In the genomic region with DNA sequence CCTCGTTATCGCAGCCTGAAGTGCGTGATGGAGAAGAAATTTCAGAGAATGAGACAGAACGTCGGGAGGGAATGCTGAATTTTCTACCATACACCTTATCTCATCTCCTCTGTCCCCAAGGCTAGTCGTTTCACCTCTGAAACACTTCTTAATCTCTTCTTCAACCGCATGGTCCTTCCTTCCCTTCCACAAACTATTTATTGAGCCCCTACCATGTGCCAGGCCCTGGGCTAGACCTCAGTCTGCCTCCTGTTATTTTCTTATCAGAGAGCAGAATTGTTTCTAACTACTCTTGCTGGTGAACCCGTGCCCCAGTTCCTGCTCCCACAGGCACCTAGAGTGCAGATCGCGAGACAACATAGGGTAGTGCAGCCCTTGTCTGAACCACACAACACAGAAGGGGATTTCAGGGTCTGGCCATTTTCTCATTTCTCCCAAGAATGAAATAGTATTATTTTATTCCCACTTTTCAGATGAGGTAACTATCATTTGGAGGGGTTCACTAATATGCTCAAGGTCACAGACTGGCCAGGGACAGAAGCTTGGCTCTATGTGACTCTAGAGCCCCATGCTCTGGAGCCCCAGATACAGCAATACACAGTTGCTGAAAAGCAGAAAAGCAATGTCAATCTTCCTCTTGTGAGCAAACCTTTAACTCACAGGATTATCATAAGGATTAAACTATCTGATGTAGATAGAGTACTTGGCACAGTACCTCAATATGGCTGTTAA, we compare ENCODE assay signal across 1 cellular context.
TF ChIP-seq lines count a peak whose summit lies in the region.

No MANE protein-coding gene starts in this region.

TF ChIP-seq in K562, 482 proteins besides CTCF, POLR2A, EP300 and RAD21 (continued from another document and continues in another):
- TF ChIP-seq RERE (CRISPR knock-in tag; IDR thresholded peaks at IDR 0.05; ENCODE audit: borderline replicate concordance) (no peak), PKNOX1 (IDR thresholded peaks at IDR 0.05) (0 out of 2 replicates have a peak, but pooled peaks have one; percentile 24), SNIP1 (IDR thresholded peaks at IDR 0.05; ENCODE audit: low read depth) (no peak), SMARCB1 (IDR thresholded peaks at IDR 0.05; ENCODE audit: insufficient read length, low read depth) (peak; percentile 84), POLR2G (IDR thresholded peaks at IDR 0.05; ENCODE audit: low read depth, low read length) (no peak), MTA1 (IDR thresholded peaks at IDR 0.05; ENCODE audit: borderline replicate concordance) (0 out of 2 replicates have a peak, but pooled peaks have one; percentile 12), ARNT (IDR thresholded peaks at IDR 0.05) (peak in 1 of 2 experiments; percentile 98; a peak in 1 of 4 replicates), SETDB1 (IDR thresholded peaks at IDR 0.05; ENCODE audit: low read length) (no peak), DNMT1 (IDR thresholded peaks at IDR 0.05) (peak; percentile 54; the same call in 1 of the 2 replicates), CBX5 (IDR thresholded peaks at IDR 0.05; ENCODE audit: borderline replicate concordance, low read depth) (no peak), HDAC2 (IDR thresholded peaks at IDR 0.05) (peak; percentile 24; the same call in 1 of the 2 replicates), BMI1 (IDR thresholded peaks at IDR 0.05; ENCODE audit: low read length) (no peak), STAT5A (IDR thresholded peaks at IDR 0.05; ENCODE audit: borderline replicate concordance, low read length) (no peak), ARID2 (IDR thresholded peaks at IDR 0.05) (peak; percentile 27; the same call in 1 of the 2 replicates), MYC (IDR thresholded peaks at IDR 0.05; ENCODE audit: low read depth, low read length) (peak; percentile 60; the same call in 1 of the 2 replicates), MYC (CRISPR knock-in tag; IDR thresholded peaks at IDR 0.05; ENCODE audit: borderline replicate concordance, low read depth) (no peak), LCOR (CRISPR knock-in tag; IDR thresholded peaks at IDR 0.05) (no peak), SMARCA4 (IDR thresholded peaks at IDR 0.05) (peak; percentile 75), TBP (optimal IDR thresholded peaks at IDR 0.05; ENCODE audit: low read depth, low read length) (no peak), NCOA4 (IDR thresholded peaks at IDR 0.05; ENCODE audit: partially characterized antibody) (no peak), CHD2 (IDR thresholded peaks at IDR 0.05; ENCODE audit: low read depth, low read length) (peak; percentile 52; the same call in 1 of the 2 replicates), NFE2L1 (tag; IDR thresholded peaks at IDR 0.05; ENCODE audit: borderline replicate concordance, low read depth) (no peak), OTX1 (CRISPR knock-in tag; IDR thresholded peaks at IDR 0.05) (0 out of 2 replicates have a peak, but pooled peaks have one; percentile 37), NR2C2 (CRISPR knock-in tag; IDR thresholded peaks at IDR 0.05) (no peak), NR2C2 (tag; IDR thresholded peaks at IDR 0.05) (0 out of 2 replicates have a peak, but pooled peaks have one; percentile 7), E2F8 (IDR thresholded peaks at IDR 0.05; ENCODE audit: low read depth, partially characterized antibody) (peak; percentile 43), BCOR (IDR thresholded peaks at IDR 0.05) (peak; percentile 46; the same call in 1 of the 2 replicates), ARID1B (IDR thresholded peaks at IDR 0.05) (peak; percentile 39; the same call in 1 of the 2 replicates), HDAC1 (IDR thresholded peaks at IDR 0.05) (peak in 1 of 2 experiments; percentile 56; a peak in 2 of 4 replicates), ETV5 (CRISPR knock-in tag; IDR thresholded peaks at IDR 0.05; ENCODE audit: low read depth) (0 out of 2 replicates have a peak, but pooled peaks have one; percentile 9), TCFL5 (CRISPR knock-in tag; conservative IDR thresholded peaks at IDR 0.05) (no peak), MNT (conservative IDR thresholded peaks at IDR 0.05) (peak in 1 of 2 experiments; percentile 11; a peak in 2 of 4 replicates), TRIM28 (IDR thresholded peaks at IDR 0.05) (0 out of 2 replicates have a peak, but pooled peaks have one; percentile 40), RCOR1 (IDR thresholded peaks at IDR 0.05; ENCODE audit: borderline replicate concordance in 1 of 2, low read depth in 2 of 2, low read length in 2 of 2) (0 out of 4 replicates have a peak, but pooled peaks of 1 of the 2 experiments have one; percentile 24), ZNF445 (CRISPR knock-in tag; IDR thresholded peaks at IDR 0.05; ENCODE audit: low read depth) (no peak), TEAD1 (CRISPR knock-in tag; IDR thresholded peaks at IDR 0.05) (peak in 1 of 2 experiments; percentile 42; a peak in 1 of 4 replicates), ZSCAN29 (IDR thresholded peaks at IDR 0.05) (peak; percentile 56; the same call in 1 of the 2 replicates), BRD9 (IDR thresholded peaks at IDR 0.05; ENCODE audit: low read depth, partially characterized antibody) (peak; percentile 53), GATA2 (CRISPR knock-in tag; IDR thresholded peaks at IDR 0.05) (peak; percentile 69), KAT8 (IDR thresholded peaks at IDR 0.05; ENCODE audit: low read depth) (no peak)
- TF ChIP-seq, protein P1, sequence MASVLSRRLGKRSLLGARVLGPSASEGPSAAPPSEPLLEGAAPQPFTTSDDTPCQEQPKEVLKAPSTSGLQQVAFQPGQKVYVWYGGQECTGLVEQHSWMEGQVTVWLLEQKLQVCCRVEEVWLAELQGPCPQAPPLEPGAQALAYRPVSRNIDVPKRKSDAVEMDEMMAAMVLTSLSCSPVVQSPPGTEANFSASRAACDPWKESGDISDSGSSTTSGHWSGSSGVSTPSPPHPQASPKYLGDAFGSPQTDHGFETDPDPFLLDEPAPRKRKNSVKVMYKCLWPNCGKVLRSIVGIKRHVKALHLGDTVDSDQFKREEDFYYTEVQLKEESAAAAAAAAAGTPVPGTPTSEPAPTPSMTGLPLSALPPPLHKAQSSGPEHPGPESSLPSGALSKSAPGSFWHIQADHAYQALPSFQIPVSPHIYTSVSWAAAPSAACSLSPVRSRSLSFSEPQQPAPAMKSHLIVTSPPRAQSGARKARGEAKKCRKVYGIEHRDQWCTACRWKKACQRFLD (CRISPR knock-in tag; IDR thresholded peaks at IDR 0.05) = 0 out of 2 replicates have a peak, but pooled peaks have one; percentile 3
- TF ChIP-seq, protein P2, sequence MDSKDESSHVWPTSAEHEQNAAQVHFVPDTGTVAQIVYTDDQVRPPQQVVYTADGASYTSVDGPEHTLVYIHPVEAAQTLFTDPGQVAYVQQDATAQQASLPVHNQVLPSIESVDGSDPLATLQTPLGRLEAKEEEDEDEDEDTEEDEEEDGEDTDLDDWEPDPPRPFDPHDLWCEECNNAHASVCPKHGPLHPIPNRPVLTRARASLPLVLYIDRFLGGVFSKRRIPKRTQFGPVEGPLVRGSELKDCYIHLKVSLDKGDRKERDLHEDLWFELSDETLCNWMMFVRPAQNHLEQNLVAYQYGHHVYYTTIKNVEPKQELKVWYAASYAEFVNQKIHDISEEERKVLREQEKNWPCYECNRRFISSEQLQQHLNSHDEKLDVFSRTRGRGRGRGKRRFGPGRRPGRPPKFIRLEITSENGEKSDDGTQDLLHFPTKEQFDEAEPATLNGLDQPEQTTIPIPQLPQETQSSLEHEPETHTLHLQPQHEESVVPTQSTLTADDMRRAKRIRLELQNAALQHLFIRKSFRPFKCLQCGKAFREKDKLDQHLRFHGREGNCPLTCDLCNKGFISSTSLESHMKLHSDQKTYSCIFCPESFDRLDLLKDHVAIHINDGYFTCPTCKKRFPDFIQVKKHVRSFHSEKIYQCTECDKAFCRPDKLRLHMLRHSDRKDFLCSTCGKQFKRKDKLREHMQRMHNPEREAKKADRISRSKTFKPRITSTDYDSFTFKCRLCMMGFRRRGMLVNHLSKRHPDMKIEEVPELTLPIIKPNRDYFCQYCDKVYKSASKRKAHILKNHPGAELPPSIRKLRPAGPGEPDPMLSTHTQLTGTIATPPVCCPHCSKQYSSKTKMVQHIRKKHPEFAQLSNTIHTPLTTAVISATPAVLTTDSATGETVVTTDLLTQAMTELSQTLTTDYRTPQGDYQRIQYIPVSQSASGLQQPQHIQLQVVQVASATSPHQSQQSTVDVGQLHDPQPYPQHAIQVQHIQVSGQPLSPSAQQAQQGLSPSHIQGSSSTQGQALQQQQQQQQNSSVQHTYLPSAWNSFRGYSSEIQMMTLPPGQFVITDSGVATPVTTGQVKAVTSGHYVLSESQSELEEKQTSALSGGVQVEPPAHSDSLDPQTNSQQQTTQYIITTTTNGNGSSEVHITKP (IDR thresholded peaks at IDR 0.05; ENCODE audit: partially characterized antibody) = peak; percentile 71
- TF ChIP-seq, protein P3, sequence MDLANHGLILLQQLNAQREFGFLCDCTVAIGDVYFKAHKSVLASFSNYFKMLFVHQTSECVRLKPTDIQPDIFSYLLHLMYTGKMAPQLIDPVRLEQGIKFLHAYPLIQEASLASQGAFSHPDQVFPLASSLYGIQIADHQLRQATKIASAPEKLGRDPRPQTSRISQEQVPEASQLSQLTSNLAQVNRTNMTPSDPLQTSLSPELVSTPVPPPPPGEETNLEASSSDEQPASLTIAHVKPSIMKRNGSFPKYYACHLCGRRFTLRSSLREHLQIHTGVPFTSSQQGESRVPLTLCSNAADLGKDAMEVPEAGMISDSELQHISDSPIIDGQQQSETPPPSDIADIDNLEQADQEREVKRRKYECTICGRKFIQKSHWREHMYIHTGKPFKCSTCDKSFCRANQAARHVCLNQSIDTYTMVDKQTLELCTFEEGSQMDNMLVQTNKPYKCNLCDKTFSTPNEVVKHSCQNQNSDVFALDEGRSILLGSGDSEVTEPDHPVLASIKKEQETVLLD (IDR thresholded peaks at IDR 0.05) = peak; percentile 47; the same call in 1 of the 2 replicates
